In genomic region chr1:79777481-79778219, GRCh38 we compare ENCODE assay signal across 12 cellular contexts.
DNase-seq lines count a peak whose midpoint lies in the region; ATAC-seq and TF ChIP-seq lines count a peak whose summit lies in the region.
"Had no signal": no experiment of that assay in that cellular context is flagged by ENCODE, and none has a peak within 500 bp of the region (broad histone marks: within the 10 kb centered on the region; RNA-seq: fewer than 3 reads in every experiment).

No MANE protein-coding gene starts in this region.

- no peaks in the 10 kb centered on the region for H3K36me3 Mint-ChIP-seq in activated naive CD8-positive, alpha-beta T cell treated with anti-CD3 and anti-CD28 coated beads, Interleukin-2, amount 50 U/mL, for 24 hours (ENCODE audit: low read depth)
- no peaks in the 10 kb centered on the region for H3K36me3 Mint-ChIP-seq in naive thymus-derived CD4-positive, alpha-beta T cell

- H2AFZ ChIP-seq in OCI-LY7 (ENCODE audit: low read length), result peak overlapping the region; percentile 93; the same call in 1 of the 2 replicates

- no peaks in the 10 kb centered on the region for H3K79me2 ChIP-seq in OCI-LY7 (ENCODE audit: insufficient read depth, low read depth, low read length)

- H3K9me2 ChIP-seq in OCI-LY7 (ENCODE audit: insufficient read depth, low read length), result no peaks in the 10 kb centered on the region

- no peaks in the 10 kb centered on the region for H3K27me3 ChIP-seq in naive thymus-derived CD4-positive, alpha-beta T cell (ENCODE audit: control insufficient read depth in 2 of 2, insufficient read depth in 2 of 2, low read length in 2 of 2)
- H3K27me3 ChIP-seq: BE2C had no signal

- H3K4me3 ChIP-seq in OCI-LY7 (ENCODE audit: low read depth, low read length, poor library complexity, severe bottlenecking), result no peak overlapping the region
- H3K4me3 ChIP-seq in naive thymus-derived CD4-positive, alpha-beta T cell (ENCODE audit: low read length), result no peak overlapping the region

- no peaks in the 10 kb centered on the region for H3K27me3 Mint-ChIP-seq in activated naive CD8-positive, alpha-beta T cell treated with anti-CD3 and anti-CD28 coated beads, Interleukin-2, amount 50 U/mL, for 24 hours
- H3K27me3 Mint-ChIP-seq in naive thymus-derived CD4-positive, alpha-beta T cell, result no peaks in the 10 kb centered on the region
- H3K27me3 Mint-ChIP-seq: effector memory CD8-positive, alpha-beta T cell had no signal

- peak overlapping the region; percentile 63 for H3K4me2 ChIP-seq in OCI-LY7 (ENCODE audit: low read length)

- H3K4me3 Mint-ChIP-seq in activated naive CD8-positive, alpha-beta T cell treated with anti-CD3 and anti-CD28 coated beads, Interleukin-2, amount 50 U/mL, for 24 hours, result no peak overlapping the region
- no peak overlapping the region for H3K4me3 Mint-ChIP-seq in naive thymus-derived CD4-positive, alpha-beta T cell
- H3K4me3 Mint-ChIP-seq: effector memory CD8-positive, alpha-beta T cell had no signal

- CTCF ChIA-PET in OCI-LY7 (lab: Charles Lee; ENCODE audit: unreplicated experiment), result no interaction called here
- CTCF ChIA-PET in RWPE1 (lab: Yijun Ruan, JAX), result no interaction called here
- CTCF ChIA-PET in naive thymus-derived CD4-positive, alpha-beta T cell (lab: Charles Lee), result no interaction called here

- H4K20me1 ChIP-seq in OCI-LY7 (ENCODE audit: insufficient read depth, low read length), result no peaks in the 10 kb centered on the region

- in situ Hi-C loops in GM13977 (cut with MboI; ENCODE audit: low pct_unique_long_range_greater_than_20kb, low sequenced_read_pairs, unreplicated experiment), result no loop called here

- peaks cover 12% of the 10 kb centered on the region for H3K9me3 Mint-ChIP-seq in activated naive CD8-positive, alpha-beta T cell treated with anti-CD3 and anti-CD28 coated beads, Interleukin-2, amount 50 U/mL, for 24 hours
- H3K9me3 Mint-ChIP-seq in naive thymus-derived CD4-positive, alpha-beta T cell, result peaks cover 0 to 19% (median 3%) of the 10 kb centered on the region in 11 donors

- H3K27ac ChIP-seq in OCI-LY7 (ENCODE audit: low read depth, low read length, poor library complexity, severe bottlenecking), result peak overlapping the region; percentile 75
- no peak overlapping the region for H3K27ac ChIP-seq in RWPE1
- no peak overlapping the region for H3K27ac ChIP-seq in naive thymus-derived CD4-positive, alpha-beta T cell (ENCODE audit: low read depth, low read length)

- H3K4me1 Mint-ChIP-seq in activated naive CD8-positive, alpha-beta T cell treated with anti-CD3 and anti-CD28 coated beads, Interleukin-2, amount 50 U/mL, for 24 hours, result no peaks in the 10 kb centered on the region
- H3K4me1 Mint-ChIP-seq in naive thymus-derived CD4-positive, alpha-beta T cell, result peaks cover 0 to 2% (median 0%) of the 10 kb centered on the region in 7 donors

- H3K4me1 ChIP-seq in OCI-LY7 (ENCODE audit: insufficient read depth, low read length, poor library complexity, severe bottlenecking), result peaks cover 20% of the 10 kb centered on the region
- no peaks in the 10 kb centered on the region for H3K4me1 ChIP-seq in naive thymus-derived CD4-positive, alpha-beta T cell (ENCODE audit: control insufficient read depth in 2 of 2, insufficient read depth in 2 of 2, low read length in 2 of 2)
- H3K4me1 ChIP-seq: BE2C had no signal

- H3K36me3 ChIP-seq in OCI-LY7 (ENCODE audit: insufficient read depth, low read length), result peaks cover 6% of the 10 kb centered on the region; the same call in 1 of the 2 replicates
- H3K36me3 ChIP-seq in naive thymus-derived CD4-positive, alpha-beta T cell (ENCODE audit: control insufficient read depth in 2 of 3, insufficient read depth in 3 of 3, low read length in 3 of 3), result no peaks in the 10 kb centered on the region
- H3K36me3 ChIP-seq: BE2C had no signal

- TF ChIP-seq CTCF in GM13977 (IDR thresholded peaks at IDR 0.05; ENCODE audit: extremely low read depth, insufficient read depth, missing control alignments) (no peak), OCI-LY7 (conservative IDR thresholded peaks at IDR 0.05; ENCODE audit: low read length) (no peak), RWPE1 (conservative IDR thresholded peaks at IDR 0.05; ENCODE audit: low read depth) (no peak)

- DNase-seq in GM13977 (ENCODE audit: low spot score), result peak; percentile 21
- peak; percentile 85 for DNase-seq in OCI-LY7 (ENCODE audit: low spot score)
- no peak for DNase-seq in activated naive CD8-positive, alpha-beta T cell treated with anti-CD3 and anti-CD28 coated beads, Interleukin-2, amount 50 U/mL, for 24 hours
- DNase-seq in RWPE1 (ENCODE audit: low spot score), result no peak
- no peak for DNase-seq in naive thymus-derived CD4-positive, alpha-beta T cell
- no peak for DNase-seq in NK-92 treated with Interleukin-12 subunit alpha and Interleukin-12 subunit beta, amount 100 ng/mL, for 24 hours (lab: John Stamatoyannopoulos, UW)
- DNase-seq: BE2C; effector memory CD8-positive, alpha-beta T cell; NCI-H1092; T-helper 1 cell had no signal

- POLR2A ChIA-PET in OCI-LY7 (lab: Charles Lee) (interaction anchor here (0.6 to 1.7 kb wide), 4 partner anchors 8 to 258 kb away, joined by 3 to 5 read pairs (median 5); no protein-coding TSS in a partner anchor), RWPE1 (lab: Yijun Ruan, JAX; ENCODE audit: low non-redundant PET) (no interaction called here)
- POLR2A ChIA-PET in naive thymus-derived CD4-positive, alpha-beta T cell (lab: Charles Lee), result no interaction called here

- no peak overlapping the region for H3K27ac Mint-ChIP-seq in activated naive CD8-positive, alpha-beta T cell treated with anti-CD3 and anti-CD28 coated beads, Interleukin-2, amount 50 U/mL, for 24 hours
- no peak overlapping the region for H3K27ac Mint-ChIP-seq in naive thymus-derived CD4-positive, alpha-beta T cell
- H3K27ac Mint-ChIP-seq: effector memory CD8-positive, alpha-beta T cell had no signal

- intact Hi-C loops in OCI-LY7 (cut with micrococcal nuclease; ENCODE audit: unreplicated experiment), result loop anchor here (10.0 kb wide), 1 partner anchor 283 kb away; no protein-coding TSS in a partner anchor
- intact Hi-C loops in naive thymus-derived CD4-positive, alpha-beta T cell (cut with micrococcal nuclease), result no loop called here

- no TSS peak for BruUV-seq in OCI-LY7 (replicated peaks; lab: Mats Ljungman, UMichigan)

- ATAC-seq in GM21381 (IDR thresholded peaks at IDR 0.05; ENCODE audit: unreplicated experiment), result peak; percentile 99
- ATAC-seq in HG03095 (IDR thresholded peaks at IDR 0.05; ENCODE audit: unreplicated experiment), result peak; percentile 97
- ATAC-seq in activated naive CD8-positive, alpha-beta T cell treated with anti-CD3 and anti-CD28 coated beads, Interleukin-2, amount 50 U/mL, for 24 hours, result no peak
- ATAC-seq in naive thymus-derived CD4-positive, alpha-beta T cell, result no peak
- ATAC-seq: effector memory CD8-positive, alpha-beta T cell had no signal

- peaks cover 5% of the 10 kb centered on the region; the same call in 1 of the 2 replicates for H3K9me3 ChIP-seq in OCI-LY7 (ENCODE audit: low read length)
- H3K9me3 ChIP-seq in naive thymus-derived CD4-positive, alpha-beta T cell (ENCODE audit: control insufficient read depth in 2 of 3, low read length in 3 of 3), result no peaks in the 10 kb centered on the region
- H3K9me3 ChIP-seq: BE2C had no signal

Comparison
In these comparisons a context has a peak if more than half of its experiments do, and no peak if none do; other contexts are left out.
1. DNase-seq: peak in GM13977 (single experiment) and OCI-LY7 (single experiment); none in activated naive CD8-positive, alpha-beta T cell treated with anti-CD3 and anti-CD28 coated beads, Interleukin-2, amount 50 U/mL, for 24 hours (single experiment), RWPE1 (single experiment), naive thymus-derived CD4-positive, alpha-beta T cell (0 of 9) and NK-92 treated with Interleukin-12 subunit alpha and Interleukin-12 subunit beta, amount 100 ng/mL, for 24 hours (single experiment).
2. ATAC-seq: peak in GM21381 (single experiment) and HG03095 (single experiment); none in activated naive CD8-positive, alpha-beta T cell treated with anti-CD3 and anti-CD28 coated beads, Interleukin-2, amount 50 U/mL, for 24 hours (single experiment) and naive thymus-derived CD4-positive, alpha-beta T cell (single experiment).